ENCODE assay signal across 1 cellular context in genomic region chr15:73596214-73596613, GRCh38.
TF ChIP-seq lines count a peak whose summit lies in the region.

No MANE protein-coding gene starts in this region.

TF ChIP-seq in GM23338, 12 proteins besides CTCF, POLR2A, EP300 and RAD21 (continued from another document):
- TF ChIP-seq ZNF462 (CRISPR knock-in tag; IDR thresholded peaks at IDR 0.05), result no peak
